1 cellular context compared by ENCODE assay signal in genomic region chr1:11979818-11980675, GRCh38.
TF ChIP-seq lines count a peak whose summit lies in the region.

MFN2 (plus strand) TSS chr1:11980444; CDS start chr1:11989169, 8,725 bp downstream.

TF ChIP-seq in GM12878, 131 proteins besides CTCF, POLR2A, EP300 and RAD21 (continued from another document):
- TF ChIP-seq SRF (IDR thresholded peaks at IDR 0.05; ENCODE audit: low read depth in 2 of 2, low read length in 2 of 2) (peak; percentile 30 to 84; a peak in 3 of 4 replicates), RAD51 (IDR thresholded peaks at IDR 0.05) (no peak), SPI1 (IDR thresholded peaks at IDR 0.05; ENCODE audit: borderline replicate concordance, insufficient read depth, low read depth, low read length) (peak; percentile 70; the same call in 1 of the 2 replicates), HDAC6 (IDR thresholded peaks at IDR 0.05; ENCODE audit: unreplicated experiment) (no peak), NFXL1 (IDR thresholded peaks at IDR 0.05; ENCODE audit: borderline replicate concordance) (no peak), CBX5 (IDR thresholded peaks at IDR 0.05; ENCODE audit: low read depth) (no peak), DPF2 (IDR thresholded peaks at IDR 0.05) (peak; percentile 71), NFYA (IDR thresholded peaks at IDR 0.05; ENCODE audit: borderline replicate concordance, low read depth, low read length) (no peak), RFX5 (IDR thresholded peaks at IDR 0.05; ENCODE audit: low read depth, low read length) (peak; percentile 62), MEF2B (IDR thresholded peaks at IDR 0.05; ENCODE audit: partially characterized antibody, poor library complexity, severe bottlenecking) (no peak), ZZZ3 (IDR thresholded peaks at IDR 0.05; ENCODE audit: control insufficient read depth, insufficient read length, low read depth) (no peak), JUNB (IDR thresholded peaks at IDR 0.05) (no peak), CREB1 (IDR thresholded peaks at IDR 0.05; ENCODE audit: low read depth) (peak; percentile 99), TARDBP (IDR thresholded peaks at IDR 0.05; ENCODE audit: borderline replicate concordance) (peak; percentile 73; the same call in 1 of the 2 replicates), TCF7 (IDR thresholded peaks at IDR 0.05; ENCODE audit: borderline replicate concordance) (no peak), SMAD1 (IDR thresholded peaks at IDR 0.05; ENCODE audit: low read depth, partially characterized antibody) (no peak), POLR2AphosphoS2 (IDR thresholded peaks at IDR 0.05; ENCODE audit: low read depth, low read length) (peak; percentile 58; the same call in 1 of the 2 replicates), SMAD5 (IDR thresholded peaks at IDR 0.05; ENCODE audit: low read depth) (peak; percentile 73; the same call in 1 of the 2 replicates), ESRRA (IDR thresholded peaks at IDR 0.05; ENCODE audit: low read length) (peak; percentile 89), MTA2 (IDR thresholded peaks at IDR 0.05; ENCODE audit: low read depth) (no peak), ATF7 (IDR thresholded peaks at IDR 0.05; ENCODE audit: low read depth) (peak; percentile 73), ZNF687 (IDR thresholded peaks at IDR 0.05) (0 out of 2 replicates have a peak, but pooled peaks have one; percentile 32), ZNF217 (IDR thresholded peaks at IDR 0.05) (no peak), CHD2 (IDR thresholded peaks at IDR 0.05; ENCODE audit: borderline replicate concordance, low read depth, low read length) (peak; percentile 75), SREBF1 (IDR thresholded peaks at IDR 0.05; ENCODE audit: low read length) (0 out of 2 replicates have a peak, but pooled peaks have one; percentile 22), ZNF207 (IDR thresholded peaks at IDR 0.05; ENCODE audit: borderline replicate concordance) (peak; percentile 98), CBX3 (IDR thresholded peaks at IDR 0.05; ENCODE audit: borderline replicate concordance, low read depth) (no peak), ZSCAN29 (IDR thresholded peaks at IDR 0.05) (no peak), CBFB (IDR thresholded peaks at IDR 0.05; ENCODE audit: low read depth) (0 out of 2 replicates have a peak, but pooled peaks have one; percentile 24), SP1 (IDR thresholded peaks at IDR 0.05; ENCODE audit: low read depth, low read length) (peak; percentile 67), WRNIP1 (IDR thresholded peaks at IDR 0.05; ENCODE audit: borderline replicate concordance, low read depth, low read length) (no peak), PKNOX1 (IDR thresholded peaks at IDR 0.05) (peak; percentile 84), TCF12 (IDR thresholded peaks at IDR 0.05; ENCODE audit: low read depth, low read length) (0 out of 2 replicates have a peak, but pooled peaks have one; percentile 10), MYB (IDR thresholded peaks at IDR 0.05; ENCODE audit: borderline replicate concordance, low read depth, low read length) (no peak), HCFC1 (IDR thresholded peaks at IDR 0.05; ENCODE audit: low read length) (peak; percentile 88), NBN (IDR thresholded peaks at IDR 0.05) (peak; percentile 99), YBX1 (IDR thresholded peaks at IDR 0.05) (no peak), PAX5 (IDR thresholded peaks at IDR 0.05; ENCODE audit: borderline replicate concordance, low read depth, low read length) (no peak), MEF2A (IDR thresholded peaks at IDR 0.05; ENCODE audit: insufficient read depth, low read depth, low read length) (no peak), NR2F1 (conservative IDR thresholded peaks at IDR 0.05) (peak; percentile 92), SIX5 (IDR thresholded peaks at IDR 0.05; ENCODE audit: low read depth, low read length, severe bottlenecking) (peak; percentile 78), TCF3 (IDR thresholded peaks at IDR 0.05; ENCODE audit: borderline replicate concordance, insufficient read depth, low read depth, low read length) (0 out of 2 replicates have a peak, but pooled peaks have one; percentile 31), IRF4 (IDR thresholded peaks at IDR 0.05; ENCODE audit: low read depth, low read length) (no peak), GATAD2B (conservative IDR thresholded peaks at IDR 0.05; ENCODE audit: low read depth) (no peak; the same call in 1 of the 2 replicates), ZNF384 (IDR thresholded peaks at IDR 0.05; ENCODE audit: borderline replicate concordance, low read depth, low read length) (no peak), GABPA (IDR thresholded peaks at IDR 0.05; ENCODE audit: low read depth) (no peak), STAT3 (IDR thresholded peaks at IDR 0.05; ENCODE audit: low read depth, low read length) (no peak), SREBF2 (IDR thresholded peaks at IDR 0.05; ENCODE audit: low read length) (peak; percentile 11; the same call in 1 of the 2 replicates), JUND (IDR thresholded peaks at IDR 0.05; ENCODE audit: low read depth, low read length) (0 out of 2 replicates have a peak, but pooled peaks have one; percentile 37)
- TF ChIP-seq, protein P1, sequence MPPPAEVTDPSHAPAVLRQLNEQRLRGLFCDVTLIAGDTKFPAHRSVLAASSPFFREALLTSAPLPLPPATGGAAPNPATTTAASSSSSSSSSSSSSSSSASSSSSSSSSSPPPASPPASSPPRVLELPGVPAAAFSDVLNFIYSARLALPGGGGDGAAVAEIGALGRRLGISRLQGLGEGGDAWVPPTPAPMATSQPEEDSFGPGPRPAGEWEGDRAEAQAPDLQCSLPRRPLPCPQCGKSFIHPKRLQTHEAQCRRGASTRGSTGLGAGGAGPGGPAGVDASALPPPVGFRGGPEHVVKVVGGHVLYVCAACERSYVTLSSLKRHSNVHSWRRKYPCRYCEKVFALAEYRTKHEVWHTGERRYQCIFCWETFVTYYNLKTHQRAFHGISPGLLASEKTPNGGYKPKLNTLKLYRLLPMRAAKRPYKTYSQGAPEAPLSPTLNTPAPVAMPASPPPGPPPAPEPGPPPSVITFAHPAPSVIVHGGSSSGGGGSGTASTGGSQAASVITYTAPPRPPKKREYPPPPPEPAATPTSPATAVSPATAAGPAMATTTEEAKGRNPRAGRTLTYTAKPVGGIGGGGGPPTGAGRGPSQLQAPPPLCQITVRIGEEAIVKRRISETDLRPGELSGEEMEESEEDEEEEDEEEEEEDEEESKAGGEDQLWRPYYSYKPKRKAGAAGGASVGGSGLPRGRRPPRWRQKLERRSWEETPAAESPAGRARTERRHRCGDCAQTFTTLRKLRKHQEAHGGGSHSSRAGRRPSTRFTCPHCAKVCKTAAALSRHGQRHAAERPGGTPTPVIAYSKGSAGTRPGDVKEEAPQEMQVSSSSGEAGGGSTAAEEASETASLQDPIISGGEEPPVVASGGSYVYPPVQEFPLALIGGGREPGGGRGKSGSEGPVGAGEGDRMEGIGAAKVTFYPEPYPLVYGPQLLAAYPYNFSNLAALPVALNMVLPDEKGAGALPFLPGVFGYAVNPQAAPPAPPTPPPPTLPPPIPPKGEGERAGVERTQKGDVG (CRISPR knock-in tag; IDR thresholded peaks at IDR 0.05), result no peak
- TF ChIP-seq, protein P2, sequence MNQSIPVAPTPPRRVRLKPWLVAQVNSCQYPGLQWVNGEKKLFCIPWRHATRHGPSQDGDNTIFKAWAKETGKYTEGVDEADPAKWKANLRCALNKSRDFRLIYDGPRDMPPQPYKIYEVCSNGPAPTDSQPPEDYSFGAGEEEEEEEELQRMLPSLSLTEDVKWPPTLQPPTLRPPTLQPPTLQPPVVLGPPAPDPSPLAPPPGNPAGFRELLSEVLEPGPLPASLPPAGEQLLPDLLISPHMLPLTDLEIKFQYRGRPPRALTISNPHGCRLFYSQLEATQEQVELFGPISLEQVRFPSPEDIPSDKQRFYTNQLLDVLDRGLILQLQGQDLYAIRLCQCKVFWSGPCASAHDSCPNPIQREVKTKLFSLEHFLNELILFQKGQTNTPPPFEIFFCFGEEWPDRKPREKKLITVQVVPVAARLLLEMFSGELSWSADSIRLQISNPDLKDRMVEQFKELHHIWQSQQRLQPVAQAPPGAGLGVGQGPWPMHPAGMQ (IDR thresholded peaks at IDR 0.05; ENCODE audit: borderline replicate concordance), result no peak
- TF ChIP-seq, protein P3, sequence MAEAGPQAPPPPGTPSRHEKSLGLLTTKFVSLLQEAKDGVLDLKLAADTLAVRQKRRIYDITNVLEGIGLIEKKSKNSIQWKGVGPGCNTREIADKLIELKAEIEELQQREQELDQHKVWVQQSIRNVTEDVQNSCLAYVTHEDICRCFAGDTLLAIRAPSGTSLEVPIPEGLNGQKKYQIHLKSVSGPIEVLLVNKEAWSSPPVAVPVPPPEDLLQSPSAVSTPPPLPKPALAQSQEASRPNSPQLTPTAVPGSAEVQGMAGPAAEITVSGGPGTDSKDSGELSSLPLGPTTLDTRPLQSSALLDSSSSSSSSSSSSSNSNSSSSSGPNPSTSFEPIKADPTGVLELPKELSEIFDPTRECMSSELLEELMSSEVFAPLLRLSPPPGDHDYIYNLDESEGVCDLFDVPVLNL (IDR thresholded peaks at IDR 0.05; ENCODE audit: low read depth, low read length), result peak; percentile 50; the same call in 1 of the 2 replicates
